8 cellular contexts compared by ENCODE assay signal in the genomic region with DNA sequence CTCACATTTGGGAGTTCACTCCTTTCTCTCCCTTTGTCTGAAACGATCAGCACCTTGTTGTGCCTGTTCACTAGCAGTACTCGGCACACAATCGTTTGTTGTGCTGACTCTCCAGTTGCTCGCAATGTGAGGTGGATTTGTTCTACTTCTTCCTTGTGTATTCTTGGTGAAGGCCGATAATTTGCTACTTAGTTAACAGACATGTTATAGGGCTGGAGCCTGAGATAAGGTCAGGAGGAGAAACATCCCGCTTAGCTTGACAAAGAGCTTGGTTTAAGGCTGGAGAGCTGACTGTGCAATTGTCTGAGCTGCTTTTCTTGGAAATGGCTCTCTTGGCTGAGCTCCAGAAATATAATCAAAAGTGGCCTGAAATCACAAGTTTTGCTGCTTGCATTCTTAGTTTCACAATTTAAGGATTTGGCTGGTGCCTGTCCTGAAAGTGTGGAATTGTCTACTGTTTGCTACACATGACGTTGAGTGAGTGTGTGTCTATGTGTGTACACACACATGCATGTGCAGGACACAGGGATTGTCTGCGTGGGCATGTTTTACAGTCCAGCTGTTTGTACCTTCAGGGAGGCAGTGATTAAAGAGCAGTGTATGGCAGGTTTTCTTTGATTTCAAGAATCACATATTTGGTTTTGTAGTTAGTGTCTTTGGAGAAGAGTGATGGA.
DNase-seq lines count a peak whose midpoint lies in the region; ATAC-seq, FAIRE-seq and TF ChIP-seq lines count a peak whose summit lies in the region.

No MANE protein-coding gene starts in this region.

- H3K4me1 ChIP-seq in adrenal gland (replicated peaks in 1 of 2) (peaks cover 36 to 48% of the 10 kb centered on the region in 2 donors), left lung (peaks cover 28 to 51% of the 10 kb centered on the region in 2 donors), urinary bladder (ENCODE audit: insufficient read depth) (no peaks in the 10 kb centered on the region)

- no peaks in the 10 kb centered on the region for H3K27me3 Mint-ChIP-seq in activated CD4-positive, alpha-beta T cell treated with anti-CD3 and anti-CD28 coated beads, Interleukin-2, amount 10 ng/mL, durations not matched to agents 24 days and 14 days

- H3K27me3 ChIP-seq in adrenal gland (no peaks in the 10 kb centered on the region), left lung (no peaks in the 10 kb centered on the region)

- no peak for FAIRE-seq in frontal cortex (lab: Jason Lieb, UNC)

- no peaks in the 10 kb centered on the region for H3K36me3 ChIP-seq in adrenal gland (replicated peaks in 1 of 2)
- no peaks in the 10 kb centered on the region for H3K36me3 ChIP-seq in left lung
- no peaks in the 10 kb centered on the region for H3K36me3 ChIP-seq in urinary bladder (ENCODE audit: insufficient read depth)

- WGBS in adrenal gland, 4 donors, result 41 to 55% (median 44%) methylated on average over 8 of the region's 8 CpGs
- 25% methylated on average over 8 of the region's 8 CpGs for WGBS in urinary bladder

- no peaks in the 10 kb centered on the region for H3K36me3 Mint-ChIP-seq in activated CD4-positive, alpha-beta T cell treated with anti-CD3 and anti-CD28 coated beads, Interleukin-2, amount 10 ng/mL, durations not matched to agents 24 days and 14 days (ENCODE audit: low read depth)

- H3K4me3 Mint-ChIP-seq in activated CD4-positive, alpha-beta T cell treated with anti-CD3 and anti-CD28 coated beads, Interleukin-2, amount 10 ng/mL, durations not matched to agents 24 days and 14 days, result peak overlapping the region; percentile 82

- H3K4me1 Mint-ChIP-seq in activated CD4-positive, alpha-beta T cell treated with anti-CD3 and anti-CD28 coated beads, Interleukin-2, amount 10 ng/mL, durations not matched to agents 24 days and 14 days, result peaks cover 60% of the 10 kb centered on the region

- DNase-seq in activated CD4-positive, alpha-beta T cell treated with anti-CD3 and anti-CD28 coated beads, Interleukin-2, amount 10 ng/mL, durations not matched to agents 24 days and 14 days, result peak; percentile 75
- no peak for DNase-seq in activated CD4-positive, alpha-beta T cell treated with anti-CD3 and anti-CD28 coated beads, Interleukin-2, amount 50 U/mL, for 48 hours
- peak in 4 of 7 donors; percentile 41 to 74 (median 58) for DNase-seq in adrenal gland
- no peak for DNase-seq in left lung
- no peak for DNase-seq in glomerular visceral epithelial cell (ENCODE audit: extremely low spot score)
- no peak for DNase-seq in frontal cortex (ENCODE audit: low spot score in 2 of 2)

- no peaks in the 10 kb centered on the region for H3K9me3 Mint-ChIP-seq in activated CD4-positive, alpha-beta T cell treated with anti-CD3 and anti-CD28 coated beads, Interleukin-2, amount 10 ng/mL, durations not matched to agents 24 days and 14 days

- no peak for TF ChIP-seq POLR2A in adrenal gland (IDR thresholded peaks at IDR 0.05)

- H3K27ac ChIP-seq in adrenal gland (peak overlapping the region; percentile 23 to 87 (median 76)), left lung (peak overlapping the region; percentile 83 to 85), urinary bladder (ENCODE audit: low read depth) (peak overlapping the region; percentile 11)

- ATAC-seq in HG03521 (IDR thresholded peaks at IDR 0.05; ENCODE audit: unreplicated experiment) (peak; percentile 1), left lung (peak; percentile 28)

- peak overlapping the region; percentile 99 for H3K27ac Mint-ChIP-seq in activated CD4-positive, alpha-beta T cell treated with anti-CD3 and anti-CD28 coated beads, Interleukin-2, amount 10 ng/mL, durations not matched to agents 24 days and 14 days

- TF ChIP-seq CTCF in adrenal gland (IDR thresholded peaks at IDR 0.05) (no peak), left lung (IDR thresholded peaks at IDR 0.05) (no peak)

- H3K4me3 ChIP-seq in adrenal gland (no peak overlapping the region), left lung (no peak overlapping the region), urinary bladder (ENCODE audit: low read depth, low read length) (no peak overlapping the region)

- H3K9me3 ChIP-seq in adrenal gland (replicated peaks in 1 of 3) (no peaks in the 10 kb centered on the region), left lung (no peaks in the 10 kb centered on the region)

- intact Hi-C loops in activated CD4-positive, alpha-beta T cell treated with anti-CD3 and anti-CD28 coated beads, Interleukin-2, amount 10 ng/mL, durations not matched to agents 24 days and 14 days (cut with micrococcal nuclease), result loop anchor here (1.0 to 2.0 kb wide), 7 partner anchors 8 to 112 kb away; no protein-coding TSS in a partner anchor
- intact Hi-C loops in adrenal gland (cut with DNase I) (no loop called here), left lung (cut with DNase I) (no loop called here)

Comparison
In these comparisons a context has a peak if more than half of its experiments do, and no peak if none do; other contexts are left out.
1. DNase-seq: peak in activated CD4-positive, alpha-beta T cell treated with anti-CD3 and anti-CD28 coated beads, Interleukin-2, amount 10 ng/mL, durations not matched to agents 24 days and 14 days (single experiment) and adrenal gland (4 of 7); none in activated CD4-positive, alpha-beta T cell treated with anti-CD3 and anti-CD28 coated beads, Interleukin-2, amount 50 U/mL, for 48 hours (0 of 2), left lung (0 of 2), glomerular visceral epithelial cell (single experiment) and frontal cortex (0 of 2).
2. H3K27ac ChIP-seq: peak in every context shown above with its lines; median percentile 84 in left lung; 76 in adrenal gland; 11 in urinary bladder.